ENCODE assay signal across 13 cellular contexts in the genomic region with DNA sequence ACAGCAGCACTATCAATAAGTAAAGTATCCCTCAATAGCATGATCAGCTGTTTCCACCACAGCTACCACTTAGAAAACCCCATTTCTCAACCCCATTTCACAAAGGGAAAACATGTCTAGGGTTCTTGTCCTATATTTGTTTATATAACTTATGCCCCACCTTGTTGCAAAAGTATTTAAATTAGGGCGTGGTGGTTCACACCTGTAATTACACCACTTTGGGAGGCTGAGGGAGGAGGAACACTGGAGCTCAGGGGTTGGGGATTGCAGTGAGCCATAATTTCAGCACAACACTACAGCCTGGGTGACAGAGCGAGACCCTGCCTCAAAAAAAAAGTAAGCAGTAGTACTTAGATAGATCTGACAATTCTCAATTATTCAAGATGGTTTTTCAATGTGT. TPM values are rescaled to one million over a fixed set of nuclear protein-coding genes. Genes with fewer than 3 reads are reported as not detected.
DNase-seq lines count a peak whose midpoint lies in the region; ATAC-seq and TF ChIP-seq lines count a peak whose summit lies in the region.
"Had no signal": no experiment of that assay in that cellular context is flagged by ENCODE, and none has a peak within 500 bp of the region (broad histone marks: within the 10 kb centered on the region; RNA-seq: fewer than 3 reads in every experiment).

No MANE protein-coding gene starts in this region.

- 100% methylated on average over 2 of the region's 2 CpGs for WGBS in SK-N-SH (ENCODE audit: low lambda C conversion rate)
- 92 to 94% (median 93%) methylated on average over 2 of the region's 2 CpGs for WGBS in psoas muscle, 3 donors

- no peak for DNase-seq in SK-N-SH
- DNase-seq in OCI-LY7 (ENCODE audit: low spot score): no peak
- no peak for DNase-seq in effector memory CD8-positive, alpha-beta T cell
- DNase-seq in psoas muscle: no peak
- no peak for DNase-seq in dedifferentiated amniotic fluid mesenchymal stem cell (ENCODE audit: extremely low spot score)
- DNase-seq in UCSD-AML1 (lab: John Stamatoyannopoulos, UW; ENCODE audit: unreplicated experiment): no peak
- DNase-seq in NCI-H2227 (lab: John Stamatoyannopoulos, UW; ENCODE audit: unreplicated experiment): no peak
- DNase-seq: 8988T; NCI-H2107; stimulated activated CD4-positive, alpha-beta T cell treated with anti-CD3 and anti-CD28 coated beads, Interleukin-4, amount 100 ng/mL, for 1 hour; WERI-Rb-1 had no signal

- H3K4me1 Mint-ChIP-seq in effector memory CD8-positive, alpha-beta T cell (ENCODE audit: low read depth in 2 of 2): peaks cover 52 to 64% of the 10 kb centered on the region in 2 donors

- intact Hi-C loops in OCI-LY7 (cut with micrococcal nuclease; ENCODE audit: unreplicated experiment): no loop called here
- intact Hi-C loops in psoas muscle (cut with DNase I): no loop called here

- TF ChIP-seq EP300 in SK-N-SH (IDR thresholded peaks at IDR 0.05; ENCODE audit: borderline replicate concordance in 1 of 2, low read depth in 1 of 2, low read length in 1 of 2): no peak

- H3K27me3 Mint-ChIP-seq in effector memory CD8-positive, alpha-beta T cell: no peaks in the 10 kb centered on the region

- peak overlapping the region; percentile 34 to 57 for H3K4me3 Mint-ChIP-seq in effector memory CD8-positive, alpha-beta T cell

- POLR2A ChIA-PET in SK-N-SH (lab: Yijun Ruan, JAX): no interaction called here
- POLR2A ChIA-PET in OCI-LY7 (lab: Charles Lee): interaction anchor here (0.7 to 1.1 kb wide), 2 partner anchors 12 to 21 kb away, joined by 4 to 5 read pairs; no protein-coding TSS in a partner anchor

- H3K27ac ChIP-seq in SK-N-SH (ENCODE audit: low read depth in 2 of 2, low read length in 1 of 2) (no peak overlapping the region), OCI-LY7 (ENCODE audit: low read depth, low read length, poor library complexity, severe bottlenecking) (no peak overlapping the region), psoas muscle (peak overlapping the region; percentile 99)
- H3K27ac ChIP-seq: WERI-Rb-1 had no signal

- no peak for TF ChIP-seq RAD21 in SK-N-SH (IDR thresholded peaks at IDR 0.05; ENCODE audit: low read length)

- H4K20me1 ChIP-seq in SK-N-SH (ENCODE audit: insufficient read depth): peaks cover 69% of the 10 kb centered on the region
- H4K20me1 ChIP-seq in OCI-LY7 (ENCODE audit: insufficient read depth, low read length): peaks cover 45% of the 10 kb centered on the region

- no TSS peak for BruUV-seq in OCI-LY7 (replicated peaks; lab: Mats Ljungman, UMichigan)

- H3K79me2 ChIP-seq in SK-N-SH (ENCODE audit: insufficient read depth) (peaks cover 96% of the 10 kb centered on the region), OCI-LY7 (ENCODE audit: insufficient read depth, low read depth, low read length) (peaks cover 86% of the 10 kb centered on the region)

- H2AFZ ChIP-seq in SK-N-SH (ENCODE audit: low read depth): no peak overlapping the region
- H2AFZ ChIP-seq in OCI-LY7 (ENCODE audit: low read length): no peak overlapping the region

- H3K4me1 ChIP-seq in SK-N-SH (ENCODE audit: control insufficient read depth in 1 of 2, insufficient read depth in 2 of 2, low read depth in 1 of 2, low read length in 1 of 2): peaks cover 21 to 46% of the 10 kb centered on the region in 2 experiments; a peak in 3 of 4 replicates
- H3K4me1 ChIP-seq in OCI-LY7 (ENCODE audit: insufficient read depth, low read length, poor library complexity, severe bottlenecking): peaks cover 45% of the 10 kb centered on the region
- peaks cover 72% of the 10 kb centered on the region for H3K4me1 ChIP-seq in psoas muscle

- H3K9ac ChIP-seq in SK-N-SH: no peak overlapping the region

- no peak for ATAC-seq in SK-N-SH treated with all-trans-retinoic acid at 6 μM for 48 hours
- no peak for ATAC-seq in effector memory CD8-positive, alpha-beta T cell (replicated peaks)
- no peak for ATAC-seq in psoas muscle

- H3K27ac Mint-ChIP-seq in effector memory CD8-positive, alpha-beta T cell: peak overlapping the region; percentile 86 to 88

- 0 out of 2 replicates have a peak overlapping the region, but pooled peaks have one; percentile 93 for H3K4me2 ChIP-seq in SK-N-SH
- H3K4me2 ChIP-seq in OCI-LY7 (ENCODE audit: low read length): peak overlapping the region; percentile 98

- no peaks in the 10 kb centered on the region for H3K9me3 ChIP-seq in SK-N-SH
- H3K9me3 ChIP-seq in OCI-LY7 (ENCODE audit: low read length): no peaks in the 10 kb centered on the region
- H3K9me3 ChIP-seq in psoas muscle: no peaks in the 10 kb centered on the region

- peaks cover 17% of the 10 kb centered on the region for H3K36me3 Mint-ChIP-seq in effector memory CD8-positive, alpha-beta T cell (ENCODE audit: insufficient read depth)

- H3K36me3 ChIP-seq in SK-N-SH (replicated peaks in 1 of 2; ENCODE audit: control insufficient read depth in 1 of 2, insufficient read depth in 2 of 2, low read length in 1 of 2) (peaks cover 6% of the 10 kb centered on the region in 2 experiments), OCI-LY7 (ENCODE audit: insufficient read depth, low read length) (peaks cover 27% of the 10 kb centered on the region), psoas muscle (ENCODE audit: insufficient read depth in 1 of 2, low read depth in 1 of 2) (no peaks in the 10 kb centered on the region)

- peaks cover 13% of the 10 kb centered on the region for H3F3A ChIP-seq in SK-N-SH (replicated peaks; ENCODE audit: insufficient read depth)

- H3K4me3 ChIP-seq in SK-N-SH (ENCODE audit: low read depth in 2 of 2, low read length in 1 of 2) (no peak overlapping the region), OCI-LY7 (ENCODE audit: low read depth, low read length, poor library complexity, severe bottlenecking) (peak overlapping the region; percentile 0), psoas muscle (peak overlapping the region; percentile 98)
- H3K4me3 ChIP-seq: lung had no signal

- H3K9me2 ChIP-seq in SK-N-SH: no peaks in the 10 kb centered on the region
- H3K9me2 ChIP-seq in OCI-LY7 (ENCODE audit: insufficient read depth, low read length): no peaks in the 10 kb centered on the region

- no peaks in the 10 kb centered on the region for H3K9me3 Mint-ChIP-seq in effector memory CD8-positive, alpha-beta T cell

- no peak for TF ChIP-seq CTCF in SK-N-SH (IDR thresholded peaks at IDR 0.05)
- TF ChIP-seq CTCF in OCI-LY7 (conservative IDR thresholded peaks at IDR 0.05; ENCODE audit: low read length): no peak
- TF ChIP-seq CTCF in psoas muscle (IDR thresholded peaks at IDR 0.05): no peak

- CTCF ChIA-PET in SK-N-SH (lab: Yijun Ruan, JAX): interaction anchor here (0.8 to 1.9 kb wide), 5 partner anchors 10 to 111 kb away, joined by 3 to 8 read pairs (median 4); no protein-coding TSS in a partner anchor
- CTCF ChIA-PET in OCI-LY7 (lab: Charles Lee; ENCODE audit: unreplicated experiment): no interaction called here

- H3K27me3 ChIP-seq in SK-N-SH (ENCODE audit: insufficient read depth) (no peaks in the 10 kb centered on the region), psoas muscle (ENCODE audit: insufficient read depth in 3 of 3, low read length in 2 of 3) (no peaks in the 10 kb centered on the region)

TF ChIP-seq in SK-N-SH, 30 proteins besides CTCF, POLR2A, EP300 and RAD21 (continues in another document):
- TF ChIP-seq POLR2AphosphoS5 (IDR thresholded peaks at IDR 0.05; ENCODE audit: low read depth, low read length): no peak
- no peak for TF ChIP-seq CHD2 (IDR thresholded peaks at IDR 0.05; ENCODE audit: low read length, partially characterized antibody)

TF ChIP-seq in SK-N-SH treated with all-trans-retinoic acid at 6 μM for 48 hours, 23 proteins besides CTCF, POLR2A, EP300 and RAD21 (continues in another document):
- TF ChIP-seq, protein P1, sequence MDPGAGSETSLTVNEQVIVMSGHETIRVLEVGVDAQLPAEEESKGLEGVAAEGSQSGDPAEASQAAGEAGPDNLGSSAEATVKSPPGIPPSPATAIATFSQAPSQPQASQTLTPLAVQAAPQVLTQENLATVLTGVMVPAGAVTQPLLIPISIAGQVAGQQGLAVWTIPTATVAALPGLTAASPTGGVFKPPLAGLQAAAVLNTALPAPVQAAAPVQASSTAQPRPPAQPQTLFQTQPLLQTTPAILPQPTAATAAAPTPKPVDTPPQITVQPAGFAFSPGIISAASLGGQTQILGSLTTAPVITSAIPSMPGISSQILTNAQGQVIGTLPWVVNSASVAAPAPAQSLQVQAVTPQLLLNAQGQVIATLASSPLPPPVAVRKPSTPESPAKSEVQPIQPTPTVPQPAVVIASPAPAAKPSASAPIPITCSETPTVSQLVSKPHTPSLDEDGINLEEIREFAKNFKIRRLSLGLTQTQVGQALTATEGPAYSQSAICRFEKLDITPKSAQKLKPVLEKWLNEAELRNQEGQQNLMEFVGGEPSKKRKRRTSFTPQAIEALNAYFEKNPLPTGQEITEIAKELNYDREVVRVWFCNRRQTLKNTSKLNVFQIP (CRISPR knock-in tag; IDR thresholded peaks at IDR 0.05; ENCODE audit: borderline replicate concordance, low read depth): no peak
- TF ChIP-seq ZFP30 (CRISPR knock-in tag; IDR thresholded peaks at IDR 0.05): no peak
- TF ChIP-seq ZNF8 (CRISPR knock-in tag; IDR thresholded peaks at IDR 0.05): no peak
- TF ChIP-seq ISL1 (CRISPR knock-in tag; IDR thresholded peaks at IDR 0.05): no peak

RNA-seq across cellular contexts. Expression of gene MRPL14, which starts 3.7 kb away (rescaled TPM):
- polyA plus RNA-seq in SK-N-SH (2012; rRNA removed): 92.4 and 97.0 TPM in 2 replicates
- polyA plus RNA-seq in SK-N-SH (2012; cell fraction: cytosol; rRNA removed): 72.1 and 86.3 TPM in 2 replicates
- 39.4 and 45.0 TPM in 2 replicates for polyA plus RNA-seq in SK-N-SH (2012; cell fraction: nucleus; rRNA removed)
- total RNA-seq in OCI-LY7 (2014; rRNA removed; shearing (Covaris generic)): 87.2 and 97.8 TPM in 2 replicates
- 42.8 and 51.3 TPM in 2 replicates for total RNA-seq in OCI-LY7 (2022)
- total RNA-seq in psoas muscle: 100 to 1,000 TPM in 3 of 4 donors, 10 to 100 TPM in 1; 62.3 to 177 (median 113) TPM
- polyA plus RNA-seq in psoas muscle: 100 to 1,000 TPM; 166 to 308 (median 197) TPM

RNA-seq across cellular contexts. Expression of gene TMEM63B, which starts 3.8 kb away (rescaled TPM):
- polyA plus RNA-seq in SK-N-SH (2012; rRNA removed) (52.7 and 63.2 TPM in 2 replicates), psoas muscle (10 to 100 TPM; 23.5 to 39.2 (median 27.9) TPM)
- polyA plus RNA-seq in SK-N-SH (2012; cell fraction: cytosol; rRNA removed): 26.9 and 37.6 TPM in 2 replicates
- 97.6 and 129 TPM in 2 replicates for polyA plus RNA-seq in SK-N-SH (2012; cell fraction: nucleus; rRNA removed)
- 3.7 and 5.4 TPM in 2 replicates for total RNA-seq in OCI-LY7 (2014; rRNA removed; shearing (Covaris generic))
- total RNA-seq in OCI-LY7 (2022) (10.0 and 10.2 TPM in 2 replicates), psoas muscle (100 to 1,000 TPM in 1 of 4 donors, 10 to 100 TPM in 3; 32.7 to 121 (median 40.3) TPM)

RNA-seq across cellular contexts. Expression of gene CAPN11, which starts 35.1 kb away (rescaled TPM):
- polyA plus RNA-seq in SK-N-SH (2012; rRNA removed): not detected in 2 replicates
- 0.01 TPM in 1 of 2 replicates, not detected in the other for polyA plus RNA-seq in SK-N-SH (2012; cell fraction: cytosol; rRNA removed)
- polyA plus RNA-seq in SK-N-SH (2012; cell fraction: nucleus; rRNA removed): 0.04 TPM in 1 of 2 replicates, not detected in the other
- not detected in 2 replicates for total RNA-seq in OCI-LY7 (2014; rRNA removed; shearing (Covaris generic))
- total RNA-seq in OCI-LY7 (2022): not detected in 2 replicates
- under 1 TPM in 1 of 4 donors, not detected in 3; 0.32 TPM for total RNA-seq in psoas muscle
- under 1 TPM; 0.05 to 0.16 (median 0.11) TPM for polyA plus RNA-seq in psoas muscle

Comparison
In these comparisons a context has a peak if more than half of its experiments do, and no peak if none do; other contexts are left out.
1. H3K4me3 ChIP-seq: peak in OCI-LY7 (single experiment) and psoas muscle (single experiment); none in SK-N-SH (0 of 2).